Comparison of ENCODE assay signal across 1 cellular context in genomic region chr9:137240321-137240840, GRCh38.
TF ChIP-seq lines count a peak whose summit lies in the region.

No MANE protein-coding gene starts in this region.

TF ChIP-seq in HepG2, 621 proteins besides CTCF, POLR2A, EP300 and RAD21 (continued from another document and continues in another):
- TF ChIP-seq, protein P1, sequence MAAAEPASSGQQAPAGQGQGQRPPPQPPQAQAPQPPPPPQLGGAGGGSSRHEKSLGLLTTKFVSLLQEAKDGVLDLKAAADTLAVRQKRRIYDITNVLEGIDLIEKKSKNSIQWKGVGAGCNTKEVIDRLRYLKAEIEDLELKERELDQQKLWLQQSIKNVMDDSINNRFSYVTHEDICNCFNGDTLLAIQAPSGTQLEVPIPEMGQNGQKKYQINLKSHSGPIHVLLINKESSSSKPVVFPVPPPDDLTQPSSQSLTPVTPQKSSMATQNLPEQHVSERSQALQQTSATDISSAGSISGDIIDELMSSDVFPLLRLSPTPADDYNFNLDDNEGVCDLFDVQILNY (CRISPR knock-in tag; conservative IDR thresholded peaks at IDR 0.05): 0 out of 2 replicates have a peak, but pooled peaks have one; percentile 14
- TF ChIP-seq NFE2L1 (CRISPR knock-in tag; IDR thresholded peaks at IDR 0.05; ENCODE audit: borderline replicate concordance): 0 out of 2 replicates have a peak, but pooled peaks have one; percentile 82
- no peak for TF ChIP-seq MAX (IDR thresholded peaks at IDR 0.05)
- TF ChIP-seq RXRB (CRISPR knock-in tag; IDR thresholded peaks at IDR 0.05; ENCODE audit: borderline replicate concordance): peak; percentile 57
- no peak; the same call in 1 of the 2 replicates for TF ChIP-seq YEATS2 (CRISPR knock-in tag; IDR thresholded peaks at IDR 0.05; ENCODE audit: borderline replicate concordance)
- TF ChIP-seq CCAR2 (optimal IDR thresholded peaks at IDR 0.05; ENCODE audit: low read depth, low read length): no peak
- TF ChIP-seq, protein P2, sequence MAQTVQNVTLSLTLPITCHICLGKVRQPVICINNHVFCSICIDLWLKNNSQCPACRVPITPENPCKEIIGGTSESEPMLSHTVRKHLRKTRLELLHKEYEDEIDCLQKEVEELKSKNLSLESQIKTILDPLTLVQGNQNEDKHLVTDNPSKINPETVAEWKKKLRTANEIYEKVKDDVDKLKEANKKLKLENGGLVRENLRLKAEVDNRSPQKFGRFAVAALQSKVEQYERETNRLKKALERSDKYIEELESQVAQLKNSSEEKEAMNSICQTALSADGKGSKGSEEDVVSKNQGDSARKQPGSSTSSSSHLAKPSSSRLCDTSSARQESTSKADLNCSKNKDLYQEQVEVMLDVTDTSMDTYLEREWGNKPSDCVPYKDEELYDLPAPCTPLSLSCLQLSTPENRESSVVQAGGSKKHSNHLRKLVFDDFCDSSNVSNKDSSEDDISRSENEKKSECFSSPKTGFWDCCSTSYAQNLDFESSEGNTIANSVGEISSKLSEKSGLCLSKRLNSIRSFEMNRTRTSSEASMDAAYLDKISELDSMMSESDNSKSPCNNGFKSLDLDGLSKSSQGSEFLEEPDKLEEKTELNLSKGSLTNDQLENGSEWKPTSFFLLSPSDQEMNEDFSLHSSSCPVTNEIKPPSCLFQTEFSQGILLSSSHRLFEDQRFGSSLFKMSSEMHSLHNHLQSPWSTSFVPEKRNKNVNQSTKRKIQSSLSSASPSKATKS (CRISPR knock-in tag; IDR thresholded peaks at IDR 0.05): no peak; the same call in 1 of the 2 replicates
- TF ChIP-seq TEAD2 (CRISPR knock-in tag; IDR thresholded peaks at IDR 0.05): no peak
- peak; percentile 83; the same call in 1 of the 2 replicates for TF ChIP-seq ZFP91 (CRISPR knock-in tag; IDR thresholded peaks at IDR 0.05; ENCODE audit: borderline replicate concordance)
- TF ChIP-seq ZNF530 (CRISPR knock-in tag; IDR thresholded peaks at IDR 0.05; ENCODE audit: low read depth): no peak
- TF ChIP-seq HNF1A (IDR thresholded peaks at IDR 0.05; ENCODE audit: low read depth): no peak; the same call in 1 of the 2 replicates
- TF ChIP-seq HNF1A (CRISPR knock-in tag; IDR thresholded peaks at IDR 0.05; ENCODE audit: borderline replicate concordance): peak; percentile 75; the same call in 1 of the 2 replicates
- TF ChIP-seq, protein P3, sequence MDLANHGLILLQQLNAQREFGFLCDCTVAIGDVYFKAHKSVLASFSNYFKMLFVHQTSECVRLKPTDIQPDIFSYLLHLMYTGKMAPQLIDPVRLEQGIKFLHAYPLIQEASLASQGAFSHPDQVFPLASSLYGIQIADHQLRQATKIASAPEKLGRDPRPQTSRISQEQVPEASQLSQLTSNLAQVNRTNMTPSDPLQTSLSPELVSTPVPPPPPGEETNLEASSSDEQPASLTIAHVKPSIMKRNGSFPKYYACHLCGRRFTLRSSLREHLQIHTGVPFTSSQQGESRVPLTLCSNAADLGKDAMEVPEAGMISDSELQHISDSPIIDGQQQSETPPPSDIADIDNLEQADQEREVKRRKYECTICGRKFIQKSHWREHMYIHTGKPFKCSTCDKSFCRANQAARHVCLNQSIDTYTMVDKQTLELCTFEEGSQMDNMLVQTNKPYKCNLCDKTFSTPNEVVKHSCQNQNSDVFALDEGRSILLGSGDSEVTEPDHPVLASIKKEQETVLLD (CRISPR knock-in tag; IDR thresholded peaks at IDR 0.05; ENCODE audit: low read depth): peak; percentile 94; the same call in 1 of the 2 replicates
- 0 out of 2 replicates have a peak, but pooled peaks have one; percentile 10 for TF ChIP-seq HNF4G (IDR thresholded peaks at IDR 0.05; ENCODE audit: borderline replicate concordance, low read depth, low read length)
- no peak for TF ChIP-seq HNF4G (CRISPR knock-in tag; IDR thresholded peaks at IDR 0.05; ENCODE audit: borderline replicate concordance, low read depth)
- TF ChIP-seq, protein P4, sequence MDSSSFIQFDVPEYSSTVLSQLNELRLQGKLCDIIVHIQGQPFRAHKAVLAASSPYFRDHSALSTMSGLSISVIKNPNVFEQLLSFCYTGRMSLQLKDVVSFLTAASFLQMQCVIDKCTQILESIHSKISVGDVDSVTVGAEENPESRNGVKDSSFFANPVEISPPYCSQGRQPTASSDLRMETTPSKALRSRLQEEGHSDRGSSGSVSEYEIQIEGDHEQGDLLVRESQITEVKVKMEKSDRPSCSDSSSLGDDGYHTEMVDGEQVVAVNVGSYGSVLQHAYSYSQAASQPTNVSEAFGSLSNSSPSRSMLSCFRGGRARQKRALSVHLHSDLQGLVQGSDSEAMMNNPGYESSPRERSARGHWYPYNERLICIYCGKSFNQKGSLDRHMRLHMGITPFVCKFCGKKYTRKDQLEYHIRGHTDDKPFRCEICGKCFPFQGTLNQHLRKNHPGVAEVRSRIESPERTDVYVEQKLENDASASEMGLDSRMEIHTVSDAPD (CRISPR knock-in tag; IDR thresholded peaks at IDR 0.05): no peak
- no peak for TF ChIP-seq NFIB (CRISPR knock-in tag; IDR thresholded peaks at IDR 0.05; ENCODE audit: borderline replicate concordance)
- TF ChIP-seq, protein P5, sequence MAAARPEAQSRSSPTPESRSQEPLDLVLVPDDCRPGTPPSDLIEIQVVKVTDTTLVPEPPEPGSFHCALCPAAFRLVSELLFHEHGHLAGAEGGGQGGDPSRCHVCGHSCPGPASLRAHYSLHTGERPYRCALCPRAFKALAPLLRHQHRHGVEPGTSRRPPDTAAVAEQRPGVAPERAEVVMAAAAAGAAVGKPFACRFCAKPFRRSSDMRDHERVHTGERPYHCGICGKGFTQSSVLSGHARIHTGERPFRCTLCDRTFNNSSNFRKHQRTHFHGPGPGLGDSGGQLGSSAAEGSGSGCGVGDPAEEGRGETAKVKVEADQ (CRISPR knock-in tag; IDR thresholded peaks at IDR 0.05; ENCODE audit: borderline replicate concordance): peak; percentile 55; the same call in 1 of the 2 replicates
- TF ChIP-seq PRPF4 (IDR thresholded peaks at IDR 0.05; ENCODE audit: low read depth, low read length, poor library complexity, severe bottlenecking): no peak
- no peak for TF ChIP-seq FOXP1 (IDR thresholded peaks at IDR 0.05)
- TF ChIP-seq FOXP1 (CRISPR knock-in tag; IDR thresholded peaks at IDR 0.05): no peak
- TF ChIP-seq TFDP1 (CRISPR knock-in tag; IDR thresholded peaks at IDR 0.05; ENCODE audit: borderline replicate concordance): peak; percentile 84
- no peak for TF ChIP-seq MBD4 (IDR thresholded peaks at IDR 0.05; ENCODE audit: borderline replicate concordance, low read length)
- no peak for TF ChIP-seq ZNF17 (CRISPR knock-in tag; IDR thresholded peaks at IDR 0.05)
- TF ChIP-seq, protein P6, sequence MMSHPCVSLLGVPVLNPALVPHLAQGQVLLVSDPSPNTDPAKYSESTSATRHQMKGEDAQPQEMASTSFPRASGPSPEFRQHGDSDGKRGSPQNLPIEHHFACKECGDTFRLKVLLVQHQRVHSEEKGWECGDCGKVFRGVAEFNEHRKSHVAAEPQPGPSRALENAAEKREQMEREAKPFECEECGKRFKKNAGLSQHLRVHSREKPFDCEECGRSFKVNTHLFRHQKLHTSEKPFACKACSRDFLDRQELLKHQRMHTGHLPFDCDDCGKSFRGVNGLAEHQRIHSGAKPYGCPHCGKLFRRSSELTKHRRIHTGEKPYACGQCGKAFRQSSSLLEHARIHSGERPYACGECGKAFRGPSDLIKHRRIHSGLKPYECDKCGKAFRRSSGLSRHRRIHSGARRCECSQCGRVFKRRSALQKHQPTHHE (CRISPR knock-in tag; IDR thresholded peaks at IDR 0.05; ENCODE audit: borderline replicate concordance): peak; percentile 80; the same call in 1 of the 2 replicates
- TF ChIP-seq, protein P7, sequence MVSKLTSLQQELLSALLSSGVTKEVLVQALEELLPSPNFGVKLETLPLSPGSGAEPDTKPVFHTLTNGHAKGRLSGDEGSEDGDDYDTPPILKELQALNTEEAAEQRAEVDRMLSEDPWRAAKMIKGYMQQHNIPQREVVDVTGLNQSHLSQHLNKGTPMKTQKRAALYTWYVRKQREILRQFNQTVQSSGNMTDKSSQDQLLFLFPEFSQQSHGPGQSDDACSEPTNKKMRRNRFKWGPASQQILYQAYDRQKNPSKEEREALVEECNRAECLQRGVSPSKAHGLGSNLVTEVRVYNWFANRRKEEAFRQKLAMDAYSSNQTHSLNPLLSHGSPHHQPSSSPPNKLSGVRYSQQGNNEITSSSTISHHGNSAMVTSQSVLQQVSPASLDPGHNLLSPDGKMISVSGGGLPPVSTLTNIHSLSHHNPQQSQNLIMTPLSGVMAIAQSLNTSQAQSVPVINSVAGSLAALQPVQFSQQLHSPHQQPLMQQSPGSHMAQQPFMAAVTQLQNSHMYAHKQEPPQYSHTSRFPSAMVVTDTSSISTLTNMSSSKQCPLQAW (CRISPR knock-in tag; IDR thresholded peaks at IDR 0.05): no peak
- TF ChIP-seq NR1H2 (CRISPR knock-in tag; IDR thresholded peaks at IDR 0.05; ENCODE audit: borderline replicate concordance, low read depth): no peak; the same call in 1 of the 2 replicates
- TF ChIP-seq, protein P8, sequence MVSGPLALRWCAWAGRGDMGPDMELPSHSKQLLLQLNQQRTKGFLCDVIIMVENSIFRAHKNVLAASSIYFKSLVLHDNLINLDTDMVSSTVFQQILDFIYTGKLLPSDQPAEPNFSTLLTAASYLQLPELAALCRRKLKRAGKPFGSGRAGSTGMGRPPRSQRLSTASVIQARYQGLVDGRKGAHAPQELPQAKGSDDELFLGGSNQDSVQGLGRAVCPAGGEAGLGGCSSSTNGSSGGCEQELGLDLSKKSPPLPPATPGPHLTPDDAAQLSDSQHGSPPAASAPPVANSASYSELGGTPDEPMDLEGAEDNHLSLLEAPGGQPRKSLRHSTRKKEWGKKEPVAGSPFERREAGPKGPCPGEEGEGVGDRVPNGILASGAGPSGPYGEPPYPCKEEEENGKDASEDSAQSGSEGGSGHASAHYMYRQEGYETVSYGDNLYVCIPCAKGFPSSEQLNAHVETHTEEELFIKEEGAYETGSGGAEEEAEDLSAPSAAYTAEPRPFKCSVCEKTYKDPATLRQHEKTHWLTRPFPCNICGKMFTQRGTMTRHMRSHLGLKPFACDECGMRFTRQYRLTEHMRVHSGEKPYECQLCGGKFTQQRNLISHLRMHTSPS (CRISPR knock-in tag; IDR thresholded peaks at IDR 0.05; ENCODE audit: low read depth): no peak
- peak; percentile 91 for TF ChIP-seq HES4 (CRISPR knock-in tag; IDR thresholded peaks at IDR 0.05; ENCODE audit: borderline replicate concordance)
- 0 out of 2 replicates have a peak, but pooled peaks have one; percentile 47 for TF ChIP-seq ZNF879 (CRISPR knock-in tag; IDR thresholded peaks at IDR 0.05)
- TF ChIP-seq IRX3 (CRISPR knock-in tag; IDR thresholded peaks at IDR 0.05; ENCODE audit: borderline replicate concordance, low read depth): no peak
- TF ChIP-seq ELF1 (CRISPR knock-in tag; IDR thresholded peaks at IDR 0.05): no peak
- 0 out of 2 replicates have a peak, but pooled peaks have one; percentile 57 for TF ChIP-seq ZNF792 (CRISPR knock-in tag; IDR thresholded peaks at IDR 0.05)
- TF ChIP-seq ZNF432 (CRISPR knock-in tag; IDR thresholded peaks at IDR 0.05; ENCODE audit: borderline replicate concordance): no peak
- TF ChIP-seq NR2C2 (CRISPR knock-in tag; IDR thresholded peaks at IDR 0.05; ENCODE audit: borderline replicate concordance): peak; percentile 70; the same call in 1 of the 2 replicates
